21 cellular contexts compared by ENCODE assay signal in the genomic region with DNA sequence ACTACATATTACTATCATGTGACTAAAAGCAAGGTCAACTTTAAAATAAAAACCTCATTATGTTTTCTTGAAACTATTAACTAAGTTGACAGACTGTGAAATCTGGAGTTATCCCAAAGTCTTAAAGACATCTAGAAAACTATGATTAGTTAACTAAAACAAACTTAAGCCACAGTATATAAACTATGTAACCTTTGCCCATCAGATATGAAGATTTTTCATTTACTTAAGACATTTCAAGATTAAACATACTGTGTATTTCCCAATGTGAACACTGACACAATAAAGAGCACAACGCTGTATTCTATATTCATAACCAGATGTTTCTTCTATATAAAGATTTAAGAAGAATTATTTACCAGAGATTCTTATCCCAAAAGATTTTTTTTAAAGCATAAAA. TPM values are rescaled to one million over a fixed set of nuclear protein-coding genes. Genes with fewer than 3 reads are reported as not detected.
DNase-seq lines count a peak whose midpoint lies in the region; ATAC-seq, FAIRE-seq and TF ChIP-seq lines count a peak whose summit lies in the region.
"Had no signal": no experiment of that assay in that cellular context is flagged by ENCODE, and none has a peak within 500 bp of the region (broad histone marks: within the 10 kb centered on the region; RNA-seq: fewer than 3 reads in every experiment).

No MANE protein-coding gene starts in this region.

- H4K20me1 ChIP-seq in hepatocyte (ENCODE audit: insufficient read depth, poor library complexity, severe bottlenecking) = no peaks in the 10 kb centered on the region

- TF ChIP-seq POLR2A in erythroblast (IDR thresholded peaks at IDR 0.05; ENCODE audit: low read length) = no peak

- CTCF ChIA-PET in A673 (lab: Charles Lee) = no interaction called here

- H3K27ac ChIP-seq in hepatocyte = no peak overlapping the region
- H3K27ac ChIP-seq in small intestine (ENCODE audit: low read depth in 1 of 2, low read length in 1 of 2) = no peak overlapping the region
- no peak overlapping the region for H3K27ac ChIP-seq in A673 (ENCODE audit: low read depth, low read length, poor library complexity, severe bottlenecking)

- H3K27me3 Mint-ChIP-seq in natural killer cell (ENCODE audit: low read depth in 2 of 2) = no peaks in the 10 kb centered on the region
- no peaks in the 10 kb centered on the region for H3K27me3 Mint-ChIP-seq in natural killer cell treated with Interleukin-12 subunit alpha and Interleukin-12 subunit beta and Interleukin-15 and Interleukin-18, amount 100 ng/mL, for 72 hours
- H3K27me3 Mint-ChIP-seq in central memory CD8-positive, alpha-beta T cell = no peaks in the 10 kb centered on the region

- ATAC-seq in natural killer cell (no peak), GM18867 (IDR thresholded peaks at IDR 0.05; ENCODE audit: unreplicated experiment) (no peak)
- no peak for ATAC-seq in natural killer cell treated with Interleukin-12 subunit alpha and Interleukin-12 subunit beta and Interleukin-15 and Interleukin-18, amount 100 ng/mL, for 72 hours
- no peak for ATAC-seq in central memory CD8-positive, alpha-beta T cell (replicated peaks; ENCODE audit: extremely low read depth, poor library complexity, severe bottlenecking)
- ATAC-seq: HCT116 had no signal

- WGBS in hepatocyte (ENCODE audit: low lambda C conversion rate, missing lambda C conversion rate) = 63% methylated on average over 1 of the region's 1 CpG
- WGBS in small intestine, 3 donors = 12 to 45% (median 32%) methylated on average over 1 of the region's 1 CpG

- H3K4me1 Mint-ChIP-seq in natural killer cell = peaks cover 10 to 11% of the 10 kb centered on the region in 2 donors
- peaks cover 10 to 13% of the 10 kb centered on the region in 2 donors for H3K4me1 Mint-ChIP-seq in natural killer cell treated with Interleukin-12 subunit alpha and Interleukin-12 subunit beta and Interleukin-15 and Interleukin-18, amount 100 ng/mL, for 72 hours (ENCODE audit: low read depth in 2 of 2)
- peaks cover 14% of the 10 kb centered on the region for H3K4me1 Mint-ChIP-seq in central memory CD8-positive, alpha-beta T cell

- POLR2A ChIA-PET in A673 (lab: Charles Lee; ENCODE audit: low non-redundant PET) = no interaction called here

- H3K27ac Mint-ChIP-seq in natural killer cell = peak overlapping the region; percentile 1 to 2
- H3K27ac Mint-ChIP-seq in natural killer cell treated with Interleukin-12 subunit alpha and Interleukin-12 subunit beta and Interleukin-15 and Interleukin-18, amount 100 ng/mL, for 72 hours = no peak overlapping the region
- peak overlapping the region; percentile 68 for H3K27ac Mint-ChIP-seq in central memory CD8-positive, alpha-beta T cell (ENCODE audit: low read depth)

- H2AFZ ChIP-seq in hepatocyte = no peak overlapping the region

- intact Hi-C loops in natural killer cell (cut with micrococcal nuclease) = no loop called here
- intact Hi-C loops in A673 (cut with micrococcal nuclease; ENCODE audit: unreplicated experiment) = no loop called here

- no TSS peak for BruUV-seq in A673 (replicated peaks; lab: Mats Ljungman, UMichigan)

- H3K9me3 ChIP-seq in hepatocyte (ENCODE audit: low read depth) = no peaks in the 10 kb centered on the region
- no peaks in the 10 kb centered on the region for H3K9me3 ChIP-seq in small intestine (ENCODE audit: control insufficient read depth, low read depth)
- no peaks in the 10 kb centered on the region for H3K9me3 ChIP-seq in A673 (ENCODE audit: low read depth, low read length, poor library complexity, severe bottlenecking)

- FAIRE-seq in small intestine (lab: Jason Lieb, UNC) = peak; percentile 75

- H3K36me3 ChIP-seq in hepatocyte (replicated peaks; ENCODE audit: insufficient read depth, low read depth) (no peaks in the 10 kb centered on the region), small intestine (ENCODE audit: control insufficient read depth in 2 of 2, insufficient read depth in 2 of 2, low read length in 2 of 2) (peaks cover 0 to 7% of the 10 kb centered on the region in 2 donors), A673 (ENCODE audit: insufficient read depth, low read length, poor library complexity, severe bottlenecking) (no peaks in the 10 kb centered on the region)

- no peak overlapping the region for H3K4me3 Mint-ChIP-seq in natural killer cell
- H3K4me3 Mint-ChIP-seq in natural killer cell treated with Interleukin-12 subunit alpha and Interleukin-12 subunit beta and Interleukin-15 and Interleukin-18, amount 100 ng/mL, for 72 hours = no peak overlapping the region
- H3K4me3 Mint-ChIP-seq in central memory CD8-positive, alpha-beta T cell = no peak overlapping the region

- no peak overlapping the region for H3K4me3 ChIP-seq in hepatocyte
- no peak overlapping the region for H3K4me3 ChIP-seq in small intestine (ENCODE audit: low read depth in 1 of 2, low read length in 2 of 2)
- H3K4me3 ChIP-seq in A673 (ENCODE audit: low read depth, low read length, poor library complexity, severe bottlenecking) = no peak overlapping the region

- H3K4me2 ChIP-seq in hepatocyte = peak overlapping the region; percentile 27

- TF ChIP-seq CTCF in natural killer cell (IDR thresholded peaks at IDR 0.05) = no peak
- TF ChIP-seq CTCF in hepatocyte (IDR thresholded peaks at IDR 0.05; ENCODE audit: poor library complexity) = no peak
- no peak for TF ChIP-seq CTCF in A673 (conservative IDR thresholded peaks at IDR 0.05; ENCODE audit: low read depth, low read length)

- no peaks in the 10 kb centered on the region for H3K36me3 Mint-ChIP-seq in natural killer cell
- peaks cover 5% of the 10 kb centered on the region for H3K36me3 Mint-ChIP-seq in natural killer cell treated with Interleukin-12 subunit alpha and Interleukin-12 subunit beta and Interleukin-15 and Interleukin-18, amount 100 ng/mL, for 72 hours
- H3K36me3 Mint-ChIP-seq in central memory CD8-positive, alpha-beta T cell (ENCODE audit: insufficient read depth) = peaks cover 12% of the 10 kb centered on the region

- H3K4me1 ChIP-seq in hepatocyte (ENCODE audit: insufficient read depth) (peaks cover 31% of the 10 kb centered on the region), small intestine (ENCODE audit: control insufficient read depth in 2 of 2, insufficient read depth in 1 of 2, low read depth in 1 of 2, low read length in 1 of 2) (no peaks in the 10 kb centered on the region), A673 (ENCODE audit: insufficient read depth, low read length, poor library complexity, severe bottlenecking) (peaks cover 5% of the 10 kb centered on the region)

- H3K9me2 ChIP-seq in hepatocyte (replicated peaks; ENCODE audit: insufficient read depth) = no peaks in the 10 kb centered on the region

- no peaks in the 10 kb centered on the region for H3K79me2 ChIP-seq in hepatocyte

- H3K27me3 ChIP-seq in hepatocyte (no peaks in the 10 kb centered on the region), small intestine (ENCODE audit: control insufficient read depth in 2 of 2, insufficient read depth in 2 of 2, low read length in 2 of 2) (no peaks in the 10 kb centered on the region), A673 (replicated peaks; ENCODE audit: insufficient read depth, low read depth, low read length, poor library complexity) (no peaks in the 10 kb centered on the region)

- no peak for DNase-seq in natural killer cell
- no peak for DNase-seq in natural killer cell treated with Interleukin-12 subunit alpha and Interleukin-12 subunit beta and Interleukin-15 and Interleukin-18, amount 100 ng/mL, for 72 hours (ENCODE audit: low spot score)
- DNase-seq in central memory CD8-positive, alpha-beta T cell (ENCODE audit: low spot score in 2 of 2) = no peak
- no peak for DNase-seq in hepatocyte (ENCODE audit: low spot score)
- peak; percentile 37 for DNase-seq in small intestine
- DNase-seq in erythroblast (lab: John Stamatoyannopoulos, UW) = no peak
- no peak for DNase-seq in A673 (ENCODE audit: low spot score)
- DNase-seq: 8988T, AML-193, Calu3, DMS79, GF-D8, KBM-7, NCI-H1092, NCI-H1694, NCI-H2107, NCI-H345, NCI-H526 treated with DMSO at 0.1 percent for 48 hours had no signal

- no peaks in the 10 kb centered on the region for H3K9me3 Mint-ChIP-seq in natural killer cell
- no peaks in the 10 kb centered on the region for H3K9me3 Mint-ChIP-seq in natural killer cell treated with Interleukin-12 subunit alpha and Interleukin-12 subunit beta and Interleukin-15 and Interleukin-18, amount 100 ng/mL, for 72 hours
- H3K9me3 Mint-ChIP-seq in central memory CD8-positive, alpha-beta T cell = no peaks in the 10 kb centered on the region

RNA-seq across cellular contexts. Expression of a gene that starts 33.5 kb away (rescaled TPM):
- total RNA-seq in natural killer cell = under 1 TPM; 0.56 to 0.93 (median 0.73) TPM
- under 1 TPM; 0.40 to 0.64 TPM for total RNA-seq in natural killer cell treated with Interleukin-12 subunit alpha and Interleukin-12 subunit beta and Interleukin-15 and Interleukin-18, amount 100 ng/mL, for 72 hours
- total RNA-seq in hepatocyte = 4.0 and 4.1 TPM in 2 replicates
- 0.85 and 1.8 TPM in 2 replicates for polyA plus RNA-seq in hepatocyte
- polyA plus RNA-seq in small intestine = under 1 TPM in 2 of 3 donors, not detected in 1; 0.27 TPM
- 0.19 TPM in 1 of 2 replicates, not detected in the other for total RNA-seq in A673 (2021)
- total RNA-seq: M059J had no signal

RNA-seq across cellular contexts. Expression of a gene that starts 43.2 kb away (rescaled TPM):
- total RNA-seq in natural killer cell = 10 to 100 TPM; 18.7 to 23.1 (median 19.2) TPM
- 10 to 100 TPM; 14.4 to 24.3 TPM for total RNA-seq in natural killer cell treated with Interleukin-12 subunit alpha and Interleukin-12 subunit beta and Interleukin-15 and Interleukin-18, amount 100 ng/mL, for 72 hours
- 40.1 and 41.0 TPM in 2 replicates for total RNA-seq in hepatocyte
- 9.9 and 13.1 TPM in 2 replicates for polyA plus RNA-seq in hepatocyte
- polyA plus RNA-seq in small intestine = 10 to 100 TPM in 1 of 3 donors, 1 to 10 TPM in 2; 8.2 to 10.7 (median 8.9) TPM
- total RNA-seq in A673 (2021) = 21.3 and 28.1 TPM in 2 replicates

Comparison
In these comparisons a context has a peak if more than half of its experiments do, and no peak if none do; other contexts are left out.
1. H3K27ac Mint-ChIP-seq: peak in natural killer cell (2 of 2) and central memory CD8-positive, alpha-beta T cell (single experiment); none in natural killer cell treated with Interleukin-12 subunit alpha and Interleukin-12 subunit beta and Interleukin-15 and Interleukin-18, amount 100 ng/mL, for 72 hours (0 of 2).